ENCODE assay signal across 1 cellular context in the genomic region with DNA sequence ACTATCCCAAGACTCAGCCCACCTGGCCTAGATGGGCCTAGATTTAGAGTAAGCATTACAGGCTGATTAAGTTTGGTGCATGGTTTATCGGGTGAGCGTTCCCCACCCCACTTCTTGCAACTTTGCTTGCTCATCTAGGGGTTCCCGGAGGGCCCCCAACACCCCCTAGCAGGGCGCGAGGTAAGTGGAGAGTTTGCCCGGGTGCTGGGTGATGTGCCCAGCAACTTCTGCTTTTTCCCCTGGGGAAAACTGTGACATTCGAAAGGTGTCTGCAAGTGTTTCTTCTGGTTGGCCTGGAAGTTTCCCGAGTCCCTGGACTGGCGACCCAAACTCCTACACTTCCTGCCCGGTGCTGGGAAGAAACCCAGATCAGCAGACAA.
TF ChIP-seq lines count a peak whose summit lies in the region.

No MANE protein-coding gene starts in this region.

TF ChIP-seq in GM12878, 131 proteins besides CTCF, POLR2A, EP300 and RAD21:
- TF ChIP-seq NR2F1 (conservative IDR thresholded peaks at IDR 0.05) (no peak), CBX3 (IDR thresholded peaks at IDR 0.05; ENCODE audit: borderline replicate concordance, low read depth) (no peak), MTA3 (IDR thresholded peaks at IDR 0.05; ENCODE audit: borderline replicate concordance, low read length) (no peak)
